ENCODE assay signal across 11 cellular contexts in genomic region chr1:93670141-93670540, GRCh38. TPM values are rescaled to one million over a fixed set of nuclear protein-coding genes. Genes with fewer than 3 reads are reported as not detected.
A peak's percentile ranks its signal among the peaks of the same experiment; 100 is the strongest.
DNase-seq lines count a peak whose midpoint lies in the region; ATAC-seq and TF ChIP-seq lines count a peak whose summit lies in the region.
"Had no signal": no experiment of that assay in that cellular context is flagged by ENCODE, and none has a peak within 500 bp of the region (broad histone marks: within the 10 kb centered on the region; RNA-seq: fewer than 3 reads in every experiment).

No MANE protein-coding gene starts in this region.

- no peaks in the 10 kb centered on the region for H3K36me3 Mint-ChIP-seq in activated CD4-positive, alpha-beta memory T cell treated with anti-CD3 and anti-CD28 coated beads for 36 hours
- H3K36me3 Mint-ChIP-seq: CD8-positive, alpha-beta T cell had no signal

- no peaks in the 10 kb centered on the region for H3K9me3 Mint-ChIP-seq in activated CD4-positive, alpha-beta memory T cell treated with anti-CD3 and anti-CD28 coated beads for 36 hours
- H3K9me3 Mint-ChIP-seq: CD8-positive, alpha-beta T cell had no signal

- ATAC-seq in GM21786 (IDR thresholded peaks at IDR 0.05; ENCODE audit: unreplicated experiment) (no peak), GM18861 (IDR thresholded peaks at IDR 0.05; ENCODE audit: unreplicated experiment) (no peak)
- ATAC-seq: CD8-positive, alpha-beta T cell had no signal

- POLR2A ChIA-PET in activated CD4-positive, alpha-beta memory T cell treated with anti-CD3 and anti-CD28 coated beads for 36 hours (lab: Charles Lee): no interaction called here

- no peak overlapping the region for H3K4me3 Mint-ChIP-seq in activated CD4-positive, alpha-beta memory T cell treated with anti-CD3 and anti-CD28 coated beads for 36 hours
- H3K4me3 Mint-ChIP-seq: CD8-positive, alpha-beta T cell had no signal

- CTCF ChIA-PET in activated CD4-positive, alpha-beta memory T cell treated with anti-CD3 and anti-CD28 coated beads for 36 hours (lab: Charles Lee): interaction anchor here (1.4 kb wide), 1 partner anchor 41 kb away, joined by 8 read pairs; no protein-coding TSS in a partner anchor

- in situ Hi-C loops in Caki2 (cut with HindIII; ENCODE audit: low pct_unique_long_range_greater_than_20kb, low sequenced_read_pairs): no loop called here

- peak; percentile 57 for DNase-seq in Caki2 (ENCODE audit: low read depth)
- DNase-seq in NCI-H446 treated with DMSO at 0.1 percent for 48 hours (lab: John Stamatoyannopoulos, UW): peak; percentile 86
- peak; percentile 24 for DNase-seq in epithelial cell of esophagus (ENCODE audit: low read depth)
- DNase-seq in mucosa of gallbladder (ENCODE audit: low spot score): peak; percentile 42
- DNase-seq in activated CD4-positive, alpha-beta memory T cell treated with anti-CD3 and anti-CD28 coated beads for 36 hours: no peak
- DNase-seq in NCI-H82 (lab: John Stamatoyannopoulos, UW): no peak
- DNase-seq: CD8-positive, alpha-beta T cell; glutamatergic neuron; occipital lobe had no signal

- no peak for TF ChIP-seq CTCF in epithelial cell of esophagus (IDR thresholded peaks at IDR 0.05; ENCODE audit: insufficient read depth, low read depth, low read length, missing control alignments)

- no peak overlapping the region for H3K4me3 ChIP-seq in epithelial cell of esophagus (ENCODE audit: low read length)

- no peaks in the 10 kb centered on the region for H3K27me3 Mint-ChIP-seq in activated CD4-positive, alpha-beta memory T cell treated with anti-CD3 and anti-CD28 coated beads for 36 hours

- no peaks in the 10 kb centered on the region for H3K4me1 Mint-ChIP-seq in activated CD4-positive, alpha-beta memory T cell treated with anti-CD3 and anti-CD28 coated beads for 36 hours (ENCODE audit: low read depth)

- no peak overlapping the region for H3K27ac Mint-ChIP-seq in activated CD4-positive, alpha-beta memory T cell treated with anti-CD3 and anti-CD28 coated beads for 36 hours
- H3K27ac Mint-ChIP-seq: CD8-positive, alpha-beta T cell had no signal

- intact Hi-C loops in activated CD4-positive, alpha-beta memory T cell treated with anti-CD3 and anti-CD28 coated beads for 36 hours (cut with micrococcal nuclease): no loop called here

RNA-seq across cellular contexts. Expression of gene BCAR3, which starts 11.5 kb away (rescaled TPM):
- total RNA-seq in Caki2 (2014; rRNA removed; shearing (Covaris generic); ENCODE audit: low replicate concordance): 30.3 and 37.5 TPM in 2 replicates
- 51.8 TPM for total RNA-seq in mucosa of gallbladder
- under 1 TPM; 0.74 to 0.82 TPM for total RNA-seq in activated CD4-positive, alpha-beta memory T cell treated with anti-CD3 and anti-CD28 coated beads for 36 hours

Comparison
In these comparisons a context has a peak if more than half of its experiments do, and no peak if none do; other contexts are left out.
1. DNase-seq: peak in Caki2 (single experiment), NCI-H446 treated with DMSO at 0.1 percent for 48 hours (single experiment), epithelial cell of esophagus (single experiment) and mucosa of gallbladder (single experiment); none in activated CD4-positive, alpha-beta memory T cell treated with anti-CD3 and anti-CD28 coated beads for 36 hours (single experiment) and NCI-H82 (single experiment).
2. RNA of gene BCAR3, which starts 11.5 kb away (total RNA-seq): 51.8 TPM in mucosa of gallbladder (single experiment) and 30.3 to 37.5 TPM in Caki2; 0.74 to 0.82 TPM in activated CD4-positive, alpha-beta memory T cell treated with anti-CD3 and anti-CD28 coated beads for 36 hours; every median in the first group is over 10 times any median in the second.